16 cellular contexts compared by ENCODE assay signal in the genomic region with DNA sequence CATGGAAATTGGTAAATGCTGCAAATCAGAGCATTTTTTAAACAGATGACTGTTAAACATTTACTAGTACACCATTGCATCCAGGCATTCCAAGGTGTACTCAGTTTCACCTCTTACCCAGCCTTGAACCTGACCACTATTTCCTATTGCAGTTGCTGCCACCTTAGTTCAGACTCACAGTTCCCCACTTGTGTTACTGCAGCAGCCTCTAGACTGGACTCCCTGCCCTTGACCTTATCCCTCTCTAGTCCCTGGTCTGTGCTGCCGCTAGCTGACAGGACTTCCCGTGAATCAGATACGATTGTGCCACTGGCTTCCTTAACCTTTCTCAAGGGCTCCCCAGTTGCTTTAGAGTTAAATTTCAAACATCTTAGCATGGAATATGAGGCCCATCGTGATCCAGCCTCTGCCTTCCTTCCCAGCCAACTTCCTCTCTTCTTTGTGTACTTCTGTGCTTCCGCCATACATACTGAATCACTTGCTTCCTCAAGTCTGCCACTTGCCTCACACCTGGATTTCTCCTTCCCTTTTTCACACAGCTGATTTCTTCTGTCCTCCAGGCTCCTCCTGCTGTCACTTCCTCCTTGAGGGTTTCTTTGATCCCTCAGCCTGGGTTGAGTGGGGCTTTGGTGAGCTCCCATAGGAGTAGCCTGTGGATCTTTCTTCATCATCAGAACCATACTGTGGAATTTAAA.
DNase-seq lines count a peak whose midpoint lies in the region; ATAC-seq and TF ChIP-seq lines count a peak whose summit lies in the region.
"Had no signal": no experiment of that assay in that cellular context is flagged by ENCODE, and none has a peak within 500 bp of the region (broad histone marks: within the 10 kb centered on the region; RNA-seq: fewer than 3 reads in every experiment).

No MANE protein-coding gene starts in this region.

- H3K36me3 ChIP-seq in CD4-positive, alpha-beta memory T cell (ENCODE audit: insufficient read depth, low read length), result no peaks in the 10 kb centered on the region
- H3K36me3 ChIP-seq in heart right ventricle, result peaks cover 0 to 31% (median 0%) of the 10 kb centered on the region in 9 donors
- H3K36me3 ChIP-seq: HAP-1, ovary had no signal

- peak in 7 of 8 donors; percentile 13 to 69 (median 46) for ATAC-seq in heart right ventricle
- no peak for ATAC-seq in naive thymus-derived CD8-positive, alpha-beta T cell

- H3K4me3 Mint-ChIP-seq in CD4-positive, alpha-beta memory T cell, result no peak overlapping the region
- peak overlapping the region in 1 of 10 donors; percentile 32 for H3K4me3 Mint-ChIP-seq in naive thymus-derived CD8-positive, alpha-beta T cell
- H3K4me3 Mint-ChIP-seq: activated CD4-positive, alpha-beta memory T cell treated with anti-CD3 and anti-CD28 coated beads for 36 hours had no signal

- peaks cover 27 to 41% of the 10 kb centered on the region in 2 donors for H3K36me3 Mint-ChIP-seq in CD4-positive, alpha-beta memory T cell
- peaks cover 0 to 67% (median 22%) of the 10 kb centered on the region in 3 donors for H3K36me3 Mint-ChIP-seq in naive thymus-derived CD8-positive, alpha-beta T cell

- 45 to 52% methylated on average over 5 of the region's 5 CpGs for WGBS in heart right ventricle, 2 donors

- CTCF ChIA-PET in CD4-positive, alpha-beta memory T cell (lab: Charles Lee; ENCODE audit: partially characterized antibody), result no interaction called here

- no peaks in the 10 kb centered on the region for H3K9me3 ChIP-seq in CD4-positive, alpha-beta memory T cell (ENCODE audit: control insufficient read depth in 1 of 2, low read length in 2 of 2)
- H3K9me3 ChIP-seq in heart right ventricle, result no peaks in the 10 kb centered on the region
- H3K9me3 ChIP-seq: HAP-1, ovary had no signal

- no peaks in the 10 kb centered on the region for H3K9me3 Mint-ChIP-seq in CD4-positive, alpha-beta memory T cell
- no peaks in the 10 kb centered on the region for H3K9me3 Mint-ChIP-seq in naive thymus-derived CD8-positive, alpha-beta T cell
- H3K9me3 Mint-ChIP-seq: activated CD4-positive, alpha-beta memory T cell treated with anti-CD3 and anti-CD28 coated beads for 36 hours had no signal

- H3K27ac Mint-ChIP-seq in CD4-positive, alpha-beta memory T cell, result peak overlapping the region in 6 of 7 donors; percentile 0 to 40 (median 8)
- peak overlapping the region in 7 of 10 donors; percentile 8 to 91 (median 84) for H3K27ac Mint-ChIP-seq in naive thymus-derived CD8-positive, alpha-beta T cell
- H3K27ac Mint-ChIP-seq: activated CD4-positive, alpha-beta memory T cell treated with anti-CD3 and anti-CD28 coated beads for 36 hours had no signal

- no peak for DNase-seq in CD4-positive, alpha-beta memory T cell
- DNase-seq in NOMO-1 (lab: John Stamatoyannopoulos, UW; ENCODE audit: unreplicated experiment in 2 of 2) (peak; percentile 50 to 59), heart right ventricle (no peak), D341Med (ENCODE audit: low spot score) (no peak), NCI-H2171 (lab: John Stamatoyannopoulos, UW) (no peak), NCI-H2196 treated with DMSO at 0.1 percent for 48 hours (lab: John Stamatoyannopoulos, UW; ENCODE audit: unreplicated experiment) (no peak)
- no peak for DNase-seq in naive thymus-derived CD8-positive, alpha-beta T cell
- DNase-seq in stimulated activated CD4-positive, alpha-beta T cell treated with anti-CD3 and anti-CD28 coated beads, Interleukin-15, amount 100 ng/mL, for 24 hours, result no peak
- DNase-seq: activated CD4-positive, alpha-beta memory T cell treated with anti-CD3 and anti-CD28 coated beads for 36 hours; DMS79; NCI-H187; NCI-H510A treated with DMSO at 0.1 percent for 48 hours; ovary; T1000 had no signal

- no peaks in the 10 kb centered on the region for H3K27me3 ChIP-seq in CD4-positive, alpha-beta memory T cell (ENCODE audit: insufficient read depth, low read length)
- H3K27me3 ChIP-seq in heart right ventricle, result no peaks in the 10 kb centered on the region
- H3K27me3 ChIP-seq: ovary had no signal

- H3K4me3 ChIP-seq in CD4-positive, alpha-beta memory T cell (ENCODE audit: low read length in 2 of 2), result no peak overlapping the region
- no peak overlapping the region for H3K4me3 ChIP-seq in heart right ventricle
- H3K4me3 ChIP-seq: coronary artery, HAP-1, ovary had no signal

- peaks cover 21 to 50% (median 32%) of the 10 kb centered on the region in 4 donors for H3K4me1 Mint-ChIP-seq in CD4-positive, alpha-beta memory T cell
- H3K4me1 Mint-ChIP-seq in naive thymus-derived CD8-positive, alpha-beta T cell, result peaks cover 28 to 47% (median 44%) of the 10 kb centered on the region in 4 donors

- intact Hi-C loops in CD4-positive, alpha-beta memory T cell (cut with micrococcal nuclease), result no loop called here
- intact Hi-C loops in heart right ventricle (cut with DNase I), result no loop called here

- H3K4me1 ChIP-seq in CD4-positive, alpha-beta memory T cell (ENCODE audit: insufficient read depth, low read length), result no peaks in the 10 kb centered on the region
- peaks cover 2 to 58% (median 31%) of the 10 kb centered on the region in 9 donors for H3K4me1 ChIP-seq in heart right ventricle
- H3K4me1 ChIP-seq: HAP-1 had no signal

- POLR2A ChIA-PET in CD4-positive, alpha-beta memory T cell (lab: Charles Lee; ENCODE audit: partially characterized antibody), result no interaction called here
- POLR2A ChIA-PET in naive thymus-derived CD8-positive, alpha-beta T cell (lab: Charles Lee), result interaction anchor here (0.8 to 0.9 kb wide), 2 partner anchors 13 to 41 kb away, joined by 3 to 5 read pairs; no protein-coding TSS in a partner anchor

- H3K27ac ChIP-seq in CD4-positive, alpha-beta memory T cell (ENCODE audit: low read depth, low read length), result no peak overlapping the region
- peak overlapping the region in 5 of 10 donors; percentile 28 to 55 (median 45) for H3K27ac ChIP-seq in heart right ventricle
- H3K27ac ChIP-seq: coronary artery, ovary had no signal

- H3K27me3 Mint-ChIP-seq in CD4-positive, alpha-beta memory T cell, result no peaks in the 10 kb centered on the region
- H3K27me3 Mint-ChIP-seq in naive thymus-derived CD8-positive, alpha-beta T cell, result no peaks in the 10 kb centered on the region
- H3K27me3 Mint-ChIP-seq: activated CD4-positive, alpha-beta memory T cell treated with anti-CD3 and anti-CD28 coated beads for 36 hours had no signal

- TF ChIP-seq CTCF in heart right ventricle (IDR thresholded peaks at IDR 0.05), result no peak

Comparison
In these comparisons a context has a peak if more than half of its experiments do, and no peak if none do; other contexts are left out.
1. DNase-seq: peak in NOMO-1 (2 of 2); none in CD4-positive, alpha-beta memory T cell (0 of 5), heart right ventricle (0 of 2), naive thymus-derived CD8-positive, alpha-beta T cell (0 of 10), stimulated activated CD4-positive, alpha-beta T cell treated with anti-CD3 and anti-CD28 coated beads, Interleukin-15, amount 100 ng/mL, for 24 hours (single experiment), D341Med (single experiment), NCI-H2171 (single experiment) and NCI-H2196 treated with DMSO at 0.1 percent for 48 hours (single experiment).
2. ATAC-seq: peak in heart right ventricle (7 of 8); none in naive thymus-derived CD8-positive, alpha-beta T cell (0 of 2).